In the genomic region with DNA sequence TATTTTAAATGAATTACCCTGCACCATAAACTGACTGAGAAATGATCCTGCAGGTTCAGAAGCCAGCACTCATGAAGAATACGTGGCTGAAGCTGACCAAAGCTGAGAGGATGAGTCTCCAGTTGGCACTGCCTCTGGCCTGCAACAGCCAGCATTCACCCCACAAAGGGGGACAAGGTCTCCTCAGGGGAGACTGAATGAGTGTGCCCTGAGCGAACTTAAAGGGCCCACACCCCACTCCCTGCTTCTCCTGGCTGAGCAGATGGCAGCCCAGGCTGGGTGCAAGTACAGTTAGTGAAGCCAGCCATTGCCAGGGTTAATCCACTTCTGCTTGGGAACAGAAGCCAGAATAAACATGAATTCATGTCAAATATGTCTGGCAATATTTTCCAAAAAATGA, we compare ENCODE assay signal across 20 cellular contexts.
DNase-seq lines count a peak whose midpoint lies in the region; ATAC-seq and TF ChIP-seq lines count a peak whose summit lies in the region.
"Had no signal": no experiment of that assay in that cellular context is flagged by ENCODE, and none has a peak within 500 bp of the region (broad histone marks: within the 10 kb centered on the region; RNA-seq: fewer than 3 reads in every experiment).

No MANE protein-coding gene starts in this region.

- DNase-seq in DMS 273 (lab: John Stamatoyannopoulos, UW; ENCODE audit: unreplicated experiment) (peak; percentile 56), DMS 273 treated with DMSO at 0.1 percent for 48 hours (lab: John Stamatoyannopoulos, UW) (no peak), NCI-H1694 treated with DMSO at 0.1 percent for 48 hours (lab: John Stamatoyannopoulos, UW) (peak; percentile 67), chondrocyte (ENCODE audit: low spot score) (no peak), stromal cell of bone marrow (ENCODE audit: low read depth) (peak; percentile 40), DMS153 treated with DMSO at 0.1 percent for 48 hours (lab: John Stamatoyannopoulos, UW; ENCODE audit: unreplicated experiment) (no peak)
- no peak for DNase-seq in CD4-positive, alpha-beta memory T cell
- DNase-seq: BE2C; CD4-positive, alpha-beta T cell; Kasumi-1; NCI-H1105; NCI-H187 treated with DMSO at 0.1 percent for 48 hours; NCI-H510A; NCI-H774; Peyer's patch; SHP77; T-helper 1 cell had no signal

- H3K27ac Mint-ChIP-seq in chondrocyte (ENCODE audit: unreplicated experiment) = peak overlapping the region; percentile 52
- no peak overlapping the region for H3K27ac Mint-ChIP-seq in CD4-positive, alpha-beta memory T cell
- H3K27ac Mint-ChIP-seq: CD4-positive, alpha-beta T cell had no signal

- H3K27me3 Mint-ChIP-seq in chondrocyte (ENCODE audit: low read depth) = no peaks in the 10 kb centered on the region
- H3K27me3 Mint-ChIP-seq in CD4-positive, alpha-beta memory T cell = no peaks in the 10 kb centered on the region
- H3K27me3 Mint-ChIP-seq: CD4-positive, alpha-beta T cell had no signal

- POLR2A ChIA-PET in CD4-positive, alpha-beta memory T cell (lab: Charles Lee; ENCODE audit: partially characterized antibody) = no interaction called here

- peaks cover 54% of the 10 kb centered on the region for H3K4me1 Mint-ChIP-seq in chondrocyte (ENCODE audit: low read depth)
- no peaks in the 10 kb centered on the region for H3K4me1 Mint-ChIP-seq in CD4-positive, alpha-beta memory T cell

- H3K9me3 Mint-ChIP-seq in chondrocyte (ENCODE audit: low read depth) = no peaks in the 10 kb centered on the region
- H3K9me3 Mint-ChIP-seq in CD4-positive, alpha-beta memory T cell = peaks cover 0 to 8% (median under 1%) of the 10 kb centered on the region in 8 donors

- no peak for ATAC-seq in HG02798 (IDR thresholded peaks at IDR 0.05; ENCODE audit: poor library complexity, unreplicated experiment)
- ATAC-seq: SK-N-SH treated with all-trans-retinoic acid at 6 μM for 48 hours had no signal

- intact Hi-C loops in CD4-positive, alpha-beta memory T cell (cut with micrococcal nuclease) = no loop called here

- H3K4me3 ChIP-seq in CD4-positive, alpha-beta memory T cell (ENCODE audit: low read length in 2 of 2) = no peak overlapping the region
- H3K4me3 ChIP-seq: Peyer's patch had no signal

- no peaks in the 10 kb centered on the region for H3K9me3 ChIP-seq in CD4-positive, alpha-beta memory T cell (ENCODE audit: control insufficient read depth in 1 of 2, low read length in 2 of 2)
- H3K9me3 ChIP-seq: BE2C, Peyer's patch had no signal

- H3K4me1 ChIP-seq in CD4-positive, alpha-beta memory T cell (ENCODE audit: insufficient read depth, low read length) = no peaks in the 10 kb centered on the region
- H3K4me1 ChIP-seq: BE2C, Peyer's patch had no signal

- CTCF ChIA-PET in CD4-positive, alpha-beta memory T cell (lab: Charles Lee; ENCODE audit: partially characterized antibody) = no interaction called here

- no peak for TF ChIP-seq CTCF in chondrocyte (IDR thresholded peaks at IDR 0.05)

- no peaks in the 10 kb centered on the region for H3K36me3 ChIP-seq in CD4-positive, alpha-beta memory T cell (ENCODE audit: insufficient read depth, low read length)
- H3K36me3 ChIP-seq: BE2C, Peyer's patch had no signal

- no peaks in the 10 kb centered on the region for H3K27me3 ChIP-seq in CD4-positive, alpha-beta memory T cell (ENCODE audit: insufficient read depth, low read length)
- H3K27me3 ChIP-seq: BE2C, Peyer's patch had no signal

- no peak overlapping the region for H3K27ac ChIP-seq in CD4-positive, alpha-beta memory T cell (ENCODE audit: low read depth, low read length)
- H3K27ac ChIP-seq: 22Rv1, Peyer's patch had no signal

- H3K4me3 Mint-ChIP-seq in chondrocyte (ENCODE audit: unreplicated experiment) = no peak overlapping the region
- no peak overlapping the region for H3K4me3 Mint-ChIP-seq in CD4-positive, alpha-beta memory T cell
- H3K4me3 Mint-ChIP-seq: CD4-positive, alpha-beta T cell had no signal

- peaks cover 6% of the 10 kb centered on the region for H3K36me3 Mint-ChIP-seq in chondrocyte (ENCODE audit: low read depth)
- H3K36me3 Mint-ChIP-seq in CD4-positive, alpha-beta memory T cell = no peaks in the 10 kb centered on the region

Comparison
In these comparisons a context has a peak if more than half of its experiments do, and no peak if none do; other contexts are left out.
1. DNase-seq: peak in DMS 273 (single experiment), NCI-H1694 treated with DMSO at 0.1 percent for 48 hours (single experiment) and stromal cell of bone marrow (single experiment); none in DMS 273 treated with DMSO at 0.1 percent for 48 hours (single experiment), chondrocyte (single experiment), DMS153 treated with DMSO at 0.1 percent for 48 hours (single experiment) and CD4-positive, alpha-beta memory T cell (0 of 5).